41 cellular contexts compared by ENCODE assay signal in genomic region chr6:52215787-52216186, GRCh38. TPM values are rescaled to one million over a fixed set of nuclear protein-coding genes. Genes with fewer than 3 reads are reported as not detected.
"Had no signal": no experiment of that assay in that cellular context is flagged by ENCODE, and none has a peak within 500 bp of the region (broad histone marks: within the 10 kb centered on the region; RNA-seq: fewer than 3 reads in every experiment).

No MANE protein-coding gene starts in this region.

- H3K27me3 Mint-ChIP-seq: activated naive CD4-positive, alpha-beta T cell treated with anti-CD3 and anti-CD28 coated beads, Interleukin-2, amount 50 U/mL, for 24 hours; activated naive CD8-positive, alpha-beta T cell had no signal

- H3K9me3 Mint-ChIP-seq: activated CD4-positive, alpha-beta memory T cell treated with anti-CD3 and anti-CD28 coated beads, Interleukin-2, amount 10 ng/mL, durations not matched to agents 7 days and 5 days; activated CD4-positive, alpha-beta T cell treated with anti-CD3 and anti-CD28 coated beads, Interleukin-2, amount 10 ng/mL, durations not matched to agents 7 days and 5 days; activated naive CD4-positive, alpha-beta T cell treated with anti-CD3 and anti-CD28 coated beads, Interleukin-2, amount 10 ng/mL, durations not matched to agents 7 days and 5 days; activated naive CD4-positive, alpha-beta T cell treated with anti-CD3 and anti-CD28 coated beads, Interleukin-2, amount 50 U/mL, for 24 hours; activated naive CD8-positive, alpha-beta T cell treated with anti-CD3 and anti-CD28 coated beads, Interleukin-2, amount 10 ng/mL, durations not matched to agents 7 days and 5 days; activated naive CD8-positive, alpha-beta T cell treated with anti-CD3 and anti-CD28 coated beads, Interleukin-2, amount 50 U/mL, for 24 hours; activated T-cell treated with anti-CD3 and anti-CD28 coated beads, Interleukin-2, amount 50 U/mL, for 24 hours; activated T-helper 2 cell treated with anti-CD3 and anti-CD28 coated beads, Interferon-gamma antibody, Interleukin-2, Interleukin-4, amounts not matched to agents 10 μg/mL and 5 μg/mL and 100 μg/mL, durations not matched to agents 14 hours and 24 hours and 36 hours; brain; central memory CD8-positive, alpha-beta T cell; T-helper 1 cell treated with Interleukin-12 subunit alpha and Interleukin-12 subunit beta and Interleukin-4 antibody, amounts not matched to agents 30 μg/mL and 1 μg/mL, for 36 hours; T-helper 2 cell treated with Interferon-gamma antibody and Interleukin-4, amounts not matched to agents 5 μg/mL and 100 μg/mL, for 36 hours; WTC11 had no signal

- H3K27ac ChIP-seq: ascending aorta, cardiac muscle cell, WERI-Rb-1 had no signal

- H3K4me3 ChIP-seq: ascending aorta, cardiac muscle cell had no signal

- H3K36me3 ChIP-seq: ascending aorta, cardiac muscle cell, WERI-Rb-1 had no signal

- DNase-seq: activated CD4-positive, alpha-beta memory T cell treated with anti-CD3 and anti-CD28 coated beads, Interleukin-2, amount 10 ng/mL, durations not matched to agents 7 days and 5 days; activated CD4-positive, alpha-beta T cell treated with anti-CD3 and anti-CD28 coated beads for 1 hour; activated CD4-positive, alpha-beta T cell treated with anti-CD3 and anti-CD28 coated beads for 36 hours; activated CD4-positive, alpha-beta T cell treated with anti-CD3 and anti-CD28 coated beads for 48 hours; activated CD4-positive, alpha-beta T cell treated with anti-CD3 and anti-CD28 coated beads, Interleukin-2, amount 10 ng/mL, durations not matched to agents 7 days and 5 days; activated CD4-positive, alpha-beta T cell treated with anti-CD3 and anti-CD28 coated beads, Interleukin-2, amount 50 U/mL, for 48 hours; activated CD4-positive, CD25-positive, alpha-beta regulatory T cell; activated CD8-positive, alpha-beta memory T cell treated with anti-CD3 and anti-CD28 coated beads for 24 hours; activated CD8-positive, alpha-beta memory T cell treated with anti-CD3 and anti-CD28 coated beads, Interleukin-2, amount 10 ng/mL, durations not matched to agents 7 days and 5 days; activated CD8-positive, alpha-beta memory T cell treated with anti-CD3 and anti-CD28 coated beads, Interleukin-2, amount 50 U/mL, for 48 hours; activated CD8-positive, alpha-beta T cell treated with anti-CD3 and anti-CD28 coated beads, Interleukin-2, amount 10 ng/mL, durations not matched to agents 7 days and 5 days; activated effector memory CD4-positive, alpha-beta T cell treated with Interleukin-2 at 50 U/mL for 16 hours; activated gamma-delta T cell; activated naive CD4-positive, alpha-beta T cell treated with anti-CD3 and anti-CD28 coated beads, Interleukin-2, amount 10 ng/mL, durations not matched to agents 7 days and 5 days; activated naive CD4-positive, alpha-beta T cell treated with Interleukin-2 at 50 U/mL for 16 hours; activated naive CD8-positive, alpha-beta T cell treated with anti-CD3 and anti-CD28 coated beads, Interleukin-2, amount 10 ng/mL, durations not matched to agents 7 days and 5 days; activated naive CD8-positive, alpha-beta T cell treated with anti-CD3 and anti-CD28 coated beads, Interleukin-2, amount 50 U/mL, for 24 hours; activated T-cell treated with anti-CD3 and anti-CD28 coated beads, Interleukin-2, amount 50 U/mL, for 24 hours; activated T-cell treated with anti-CD3 and anti-CD28 coated beads, Interleukin-2, amount 50 U/mL, for 48 hours; amygdala; anterior cingulate cortex; caudate nucleus; cerebellar nuclear complex; T-helper 1 cell; T-helper 2 cell; T-helper 9 cell; WERI-Rb-1 had no signal

- ATAC-seq: activated CD4-positive, alpha-beta T cell treated with anti-CD3 and anti-CD28 coated beads for 36 hours; activated CD4-positive, CD25-positive, alpha-beta regulatory T cell treated with anti-CD3 and anti-CD28 coated beads, Interleukin-2, amount 50 U/mL, for 24 hours; activated CD8-positive, alpha-beta memory T cell treated with anti-CD3 and anti-CD28 coated beads, Interleukin-2, amount 10 ng/mL, durations not matched to agents 7 days and 5 days; activated CD8-positive, alpha-beta T cell treated with anti-CD3 and anti-CD28 coated beads, Interleukin-2, amount 10 ng/mL, durations not matched to agents 7 days and 5 days; activated naive CD8-positive, alpha-beta T cell treated with anti-CD3 and anti-CD28 coated beads, Interleukin-2, amount 50 U/mL, for 24 hours; WTC11 had no signal

- H3K27ac Mint-ChIP-seq: activated CD4-positive, alpha-beta memory T cell treated with anti-CD3 and anti-CD28 coated beads, Interleukin-2, amount 10 ng/mL, durations not matched to agents 7 days and 5 days; activated CD4-positive, alpha-beta T cell treated with anti-CD3 and anti-CD28 coated beads for 36 hours; activated CD4-positive, alpha-beta T cell treated with anti-CD3 and anti-CD28 coated beads, Interleukin-2, amount 10 ng/mL, durations not matched to agents 7 days and 5 days; activated CD8-positive, alpha-beta memory T cell treated with anti-CD3 and anti-CD28 coated beads, Interleukin-2, amount 10 ng/mL, durations not matched to agents 7 days and 5 days; activated CD8-positive, alpha-beta T cell treated with anti-CD3 and anti-CD28 coated beads, Interleukin-2, amount 10 ng/mL, durations not matched to agents 7 days and 5 days; activated naive CD4-positive, alpha-beta T cell treated with anti-CD3 and anti-CD28 coated beads, Interleukin-2, amount 10 ng/mL, durations not matched to agents 7 days and 5 days; activated naive CD4-positive, alpha-beta T cell treated with anti-CD3 and anti-CD28 coated beads, Interleukin-2, amount 50 U/mL, for 24 hours; activated naive CD8-positive, alpha-beta T cell; activated naive CD8-positive, alpha-beta T cell treated with anti-CD3 and anti-CD28 coated beads, Interleukin-2, amount 10 ng/mL, durations not matched to agents 7 days and 5 days; activated naive CD8-positive, alpha-beta T cell treated with anti-CD3 and anti-CD28 coated beads, Interleukin-2, amount 50 U/mL, for 24 hours; activated T-cell treated with anti-CD3 and anti-CD28 coated beads, Interleukin-2, amount 50 U/mL, for 24 hours; activated T-helper 2 cell treated with anti-CD3 and anti-CD28 coated beads, Interferon-gamma antibody, Interleukin-2, Interleukin-4, amounts not matched to agents 10 μg/mL and 5 μg/mL and 100 μg/mL, durations not matched to agents 14 hours and 24 hours and 36 hours; brain; T-helper 1 cell treated with Interleukin-12 subunit alpha and Interleukin-12 subunit beta and Interleukin-4 antibody, amounts not matched to agents 30 μg/mL and 1 μg/mL, for 36 hours; T-helper 2 cell treated with Interferon-gamma antibody and Interleukin-4, amounts not matched to agents 5 μg/mL and 100 μg/mL, for 36 hours; WTC11 had no signal

- H3K4me3 Mint-ChIP-seq: activated CD4-positive, alpha-beta memory T cell treated with anti-CD3 and anti-CD28 coated beads, Interleukin-2, amount 10 ng/mL, durations not matched to agents 7 days and 5 days; activated CD4-positive, alpha-beta T cell treated with anti-CD3 and anti-CD28 coated beads for 36 hours; activated CD4-positive, alpha-beta T cell treated with anti-CD3 and anti-CD28 coated beads, Interleukin-2, amount 10 ng/mL, durations not matched to agents 7 days and 5 days; activated CD8-positive, alpha-beta memory T cell treated with anti-CD3 and anti-CD28 coated beads, Interleukin-2, amount 10 ng/mL, durations not matched to agents 7 days and 5 days; activated CD8-positive, alpha-beta T cell treated with anti-CD3 and anti-CD28 coated beads, Interleukin-2, amount 10 ng/mL, durations not matched to agents 7 days and 5 days; activated naive CD4-positive, alpha-beta T cell treated with anti-CD3 and anti-CD28 coated beads, Interleukin-2, amount 10 ng/mL, durations not matched to agents 7 days and 5 days; activated naive CD4-positive, alpha-beta T cell treated with anti-CD3 and anti-CD28 coated beads, Interleukin-2, amount 50 U/mL, for 24 hours; activated naive CD8-positive, alpha-beta T cell; activated naive CD8-positive, alpha-beta T cell treated with anti-CD3 and anti-CD28 coated beads, Interleukin-2, amount 10 ng/mL, durations not matched to agents 7 days and 5 days; activated naive CD8-positive, alpha-beta T cell treated with anti-CD3 and anti-CD28 coated beads, Interleukin-2, amount 50 U/mL, for 24 hours; activated T-cell treated with anti-CD3 and anti-CD28 coated beads, Interleukin-2, amount 50 U/mL, for 24 hours; brain; central memory CD8-positive, alpha-beta T cell; T-helper 1 cell treated with Interleukin-12 subunit alpha and Interleukin-12 subunit beta and Interleukin-4 antibody, amounts not matched to agents 30 μg/mL and 1 μg/mL, for 36 hours; T-helper 2 cell treated with Interferon-gamma antibody and Interleukin-4, amounts not matched to agents 5 μg/mL and 100 μg/mL, for 36 hours; WTC11 had no signal

- H3K27me3 ChIP-seq: ascending aorta had no signal

- H3K4me1 ChIP-seq: ascending aorta had no signal

- H3K9me3 ChIP-seq: ascending aorta had no signal

- FAIRE-seq: bronchial epithelial cell had no signal

- H3K36me3 Mint-ChIP-seq: activated naive CD4-positive, alpha-beta T cell treated with anti-CD3 and anti-CD28 coated beads, Interleukin-2, amount 10 ng/mL, durations not matched to agents 7 days and 5 days; activated naive CD4-positive, alpha-beta T cell treated with anti-CD3 and anti-CD28 coated beads, Interleukin-2, amount 50 U/mL, for 24 hours; activated naive CD8-positive, alpha-beta T cell; activated naive CD8-positive, alpha-beta T cell treated with anti-CD3 and anti-CD28 coated beads, Interleukin-2, amount 10 ng/mL, durations not matched to agents 7 days and 5 days; brain; WTC11 had no signal

- H3K4me1 Mint-ChIP-seq: activated CD8-positive, alpha-beta memory T cell treated with anti-CD3 and anti-CD28 coated beads, Interleukin-2, amount 10 ng/mL, durations not matched to agents 7 days and 5 days; activated naive CD8-positive, alpha-beta T cell treated with anti-CD3 and anti-CD28 coated beads, Interleukin-2, amount 10 ng/mL, durations not matched to agents 7 days and 5 days; brain; central memory CD8-positive, alpha-beta T cell had no signal

RNA-seq across cellular contexts. Expression of gene IL17F, which starts 28.5 kb away (rescaled TPM):
- total RNA-seq: activated CD8-positive, alpha-beta memory T cell treated with anti-CD3 and anti-CD28 coated beads, Interleukin-2, amount 10 ng/mL, durations not matched to agents 7 days and 5 days; activated CD8-positive, alpha-beta T cell treated with anti-CD3 and anti-CD28 coated beads, Interleukin-2, amount 10 ng/mL, durations not matched to agents 7 days and 5 days; activated naive CD8-positive, alpha-beta T cell treated with anti-CD3 and anti-CD28 coated beads, Interleukin-2, amount 10 ng/mL, durations not matched to agents 7 days and 5 days; activated T-helper 2 cell treated with anti-CD3 and anti-CD28 coated beads, Interferon-gamma antibody, Interleukin-2, Interleukin-4, amounts not matched to agents 10 μg/mL and 5 μg/mL and 100 μg/mL, durations not matched to agents 14 hours and 24 hours and 36 hours; ascending aorta; bronchial epithelial cell; cardiac muscle cell; chondrocyte; WTC11 had no signal
- polyA plus RNA-seq: adipose tissue, cardiac muscle cell had no signal

RNA-seq across cellular contexts. Expression of gene IL17A, which starts 29.6 kb away (rescaled TPM):
- total RNA-seq: activated CD8-positive, alpha-beta memory T cell treated with anti-CD3 and anti-CD28 coated beads, Interleukin-2, amount 10 ng/mL, durations not matched to agents 7 days and 5 days; activated CD8-positive, alpha-beta T cell treated with anti-CD3 and anti-CD28 coated beads, Interleukin-2, amount 10 ng/mL, durations not matched to agents 7 days and 5 days; activated naive CD8-positive, alpha-beta T cell treated with anti-CD3 and anti-CD28 coated beads, Interleukin-2, amount 10 ng/mL, durations not matched to agents 7 days and 5 days; ascending aorta; bronchial epithelial cell; cardiac muscle cell; chondrocyte; WTC11 had no signal
- polyA plus RNA-seq: adipose tissue, cardiac muscle cell had no signal
